7 cellular contexts compared by ENCODE assay signal in the genomic region with DNA sequence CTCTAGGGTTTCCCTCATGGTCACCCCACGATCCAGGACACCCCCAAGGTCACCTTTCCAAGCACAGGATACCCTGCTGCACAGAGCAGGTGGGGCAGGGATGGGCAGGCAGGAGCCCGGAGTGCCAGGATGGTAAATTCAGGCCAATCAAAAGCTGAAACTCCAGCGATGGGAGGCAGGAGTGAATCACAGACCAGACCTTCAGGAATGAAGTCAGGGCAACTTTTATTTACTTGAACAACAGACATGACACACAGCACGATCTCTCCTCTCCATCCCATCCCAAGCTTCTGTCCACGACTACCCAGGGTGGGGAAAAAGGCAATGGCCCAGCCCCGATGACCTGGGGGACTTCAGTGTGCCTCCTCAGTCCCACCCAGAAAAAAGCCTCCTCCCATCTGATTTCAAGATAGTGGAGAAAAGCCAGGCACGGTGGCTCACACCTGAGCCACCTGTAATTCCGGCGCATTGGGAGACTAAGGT. TPM values are rescaled to one million over a fixed set of nuclear protein-coding genes. Genes with fewer than 3 reads are reported as not detected.
DNase-seq lines count a peak whose midpoint lies in the region; ATAC-seq and TF ChIP-seq lines count a peak whose summit lies in the region.

No MANE protein-coding gene starts in this region.

- CTCF ChIA-PET in activated CD4-positive, alpha-beta memory T cell treated with anti-CD3 and anti-CD28 coated beads for 36 hours (lab: Charles Lee): interaction anchor here (1.0 to 4.4 kb wide), 5 partner anchors 13 to 37 kb away, joined by 3 to 49 read pairs (median 4); no protein-coding TSS in a partner anchor

- ATAC-seq in gastroesophageal sphincter: no peak
- ATAC-seq in GM18870 (IDR thresholded peaks at IDR 0.05; ENCODE audit: unreplicated experiment): no peak
- ATAC-seq in GM18498 (IDR thresholded peaks at IDR 0.05; ENCODE audit: unreplicated experiment): no peak

- H3K27ac Mint-ChIP-seq in activated CD4-positive, alpha-beta memory T cell treated with anti-CD3 and anti-CD28 coated beads for 36 hours: peak overlapping the region; percentile 90

- no peak for TF ChIP-seq EP300 in gastroesophageal sphincter (IDR thresholded peaks at IDR 0.05)

- H3K27me3 Mint-ChIP-seq in activated CD4-positive, alpha-beta memory T cell treated with anti-CD3 and anti-CD28 coated beads for 36 hours: no peaks in the 10 kb centered on the region

- H3K27me3 ChIP-seq in HL-60 (ENCODE audit: insufficient read depth, poor library complexity, severe bottlenecking) (no peaks in the 10 kb centered on the region), gastroesophageal sphincter (no peaks in the 10 kb centered on the region), spleen (replicated peaks in 1 of 7) (no peaks in the 10 kb centered on the region)

- POLR2A ChIA-PET in activated CD4-positive, alpha-beta memory T cell treated with anti-CD3 and anti-CD28 coated beads for 36 hours (lab: Charles Lee): interaction anchor here (0.7 to 1.5 kb wide), 2 partner anchors 12 to 47 kb away, joined by 4 to 9 read pairs; no protein-coding TSS in a partner anchor

- H3K9me3 ChIP-seq in gastroesophageal sphincter (no peaks in the 10 kb centered on the region), spleen (no peaks in the 10 kb centered on the region)

- DNase-seq in HL-60 (ENCODE audit: low read depth in 1 of 2, low spot score in 1 of 2): no peak
- no peak for DNase-seq in activated CD4-positive, alpha-beta memory T cell treated with anti-CD3 and anti-CD28 coated beads for 36 hours
- DNase-seq in spleen: no peak
- no peak for DNase-seq in pons (ENCODE audit: low spot score)

- H3K4me1 Mint-ChIP-seq in activated CD4-positive, alpha-beta memory T cell treated with anti-CD3 and anti-CD28 coated beads for 36 hours (ENCODE audit: low read depth): peaks cover 39% of the 10 kb centered on the region

- intact Hi-C loops in activated CD4-positive, alpha-beta memory T cell treated with anti-CD3 and anti-CD28 coated beads for 36 hours (cut with micrococcal nuclease): no loop called here
- intact Hi-C loops in spleen (cut with DNase I; ENCODE audit: low total_unique reads): no loop called here

- WGBS in gastroesophageal sphincter (ENCODE audit: low coverage in 1 of 2), 2 donors: 0% methylated on average over 1 of the region's 9 CpGs; no CpG with 5 or more reads in 1 of the 2 donors
- 63 to 87% (median 71%) methylated on average over 8 to 9 of the region's 9 CpGs for WGBS in spleen, 5 donors

- peaks cover 40% of the 10 kb centered on the region for H3K36me3 Mint-ChIP-seq in activated CD4-positive, alpha-beta memory T cell treated with anti-CD3 and anti-CD28 coated beads for 36 hours

- H3K27ac ChIP-seq in HL-60 (replicated peaks) (peak overlapping the region; percentile 98), gastroesophageal sphincter (peak overlapping the region; percentile 78 to 100 (median 100)), spleen (peak overlapping the region; percentile 17 to 100 (median 98))

- TF ChIP-seq POLR2A in gastroesophageal sphincter (IDR thresholded peaks at IDR 0.05): no peak
- TF ChIP-seq POLR2A in spleen (IDR thresholded peaks at IDR 0.05): no peak

- no peaks in the 10 kb centered on the region for H3K9me3 Mint-ChIP-seq in activated CD4-positive, alpha-beta memory T cell treated with anti-CD3 and anti-CD28 coated beads for 36 hours

- H3K4me3 Mint-ChIP-seq in activated CD4-positive, alpha-beta memory T cell treated with anti-CD3 and anti-CD28 coated beads for 36 hours: peak overlapping the region; percentile 62

- H3K4me3 ChIP-seq in HL-60 (replicated peaks; ENCODE audit: insufficient read depth, low read length) (no peak overlapping the region), gastroesophageal sphincter (peak overlapping the region in 1 of 2 donors; percentile 33), spleen (peak overlapping the region in 1 of 8 donors; percentile 94)

- TF ChIP-seq CTCF in HL-60 (IDR thresholded peaks at IDR 0.05; ENCODE audit: insufficient read depth, low read length): no peak
- TF ChIP-seq CTCF in gastroesophageal sphincter (IDR thresholded peaks at IDR 0.05): no peak
- no peak for TF ChIP-seq CTCF in spleen (IDR thresholded peaks at IDR 0.05 in 8 of 11, conservative IDR thresholded peaks at IDR 0.05 in 3 of 11)

- H3K4me1 ChIP-seq in gastroesophageal sphincter (peaks cover 2 to 73% (median 56%) of the 10 kb centered on the region in 3 donors), spleen (peaks cover 47 to 71% (median 67%) of the 10 kb centered on the region in 6 donors)

- H3K36me3 ChIP-seq in gastroesophageal sphincter: peaks cover 0 to 48% of the 10 kb centered on the region in 2 donors
- H3K36me3 ChIP-seq in spleen: peaks cover 0 to 67% (median 28%) of the 10 kb centered on the region in 6 donors

RNA-seq across cellular contexts. Expression of a gene that starts 39.1 kb away (rescaled TPM):
- 10 to 100 TPM in 1 of 2 experiments, 1 to 10 TPM in 1; 9.2 to 10.2 TPM for total RNA-seq in activated CD4-positive, alpha-beta memory T cell treated with anti-CD3 and anti-CD28 coated beads for 36 hours
- 1 to 10 TPM; 3.9 to 9.2 (median 4.2) TPM for total RNA-seq in gastroesophageal sphincter
- total RNA-seq in spleen: 10 to 100 TPM in 3 of 7 donors, 1 to 10 TPM in 4; 6.2 to 14.8 (median 9.4) TPM
- 1 to 10 TPM; 1.5 to 4.7 (median 1.7) TPM for polyA plus RNA-seq in spleen

RNA-seq across cellular contexts. Expression of a gene that starts 42.6 kb away (rescaled TPM):
- 1 to 10 TPM; 1.1 to 2.7 TPM for total RNA-seq in activated CD4-positive, alpha-beta memory T cell treated with anti-CD3 and anti-CD28 coated beads for 36 hours
- total RNA-seq in gastroesophageal sphincter (1 to 10 TPM in 2 of 4 donors, not detected in 2; 1.1 to 5.0 TPM), spleen (not detected)
- under 1 TPM; 0.42 to 0.99 (median 0.52) TPM for polyA plus RNA-seq in spleen
